Comparison of ENCODE assay signal across 31 cellular contexts in the genomic region with DNA sequence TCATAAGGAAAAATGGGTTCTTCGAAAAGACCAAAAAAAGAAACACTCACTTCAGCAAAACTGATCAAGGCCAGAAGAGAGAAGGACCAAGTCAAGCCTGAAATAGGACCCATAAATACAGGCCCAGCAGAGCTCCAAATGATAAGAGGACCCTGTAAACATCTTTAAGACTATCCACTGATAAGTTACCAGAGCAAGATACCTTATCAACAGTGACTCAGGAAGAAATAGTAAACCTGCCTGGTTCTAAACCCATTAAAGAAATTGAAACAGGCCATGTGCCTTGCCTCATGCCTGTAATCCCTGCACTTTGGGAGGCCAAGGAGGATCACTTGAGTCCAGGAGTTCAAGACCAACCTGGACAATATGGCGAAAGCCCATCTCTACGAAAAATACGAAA.
"Had no signal": no experiment of that assay in that cellular context is flagged by ENCODE, and none has a peak within 500 bp of the region (broad histone marks: within the 10 kb centered on the region; RNA-seq: fewer than 3 reads in every experiment).

No MANE protein-coding gene starts in this region.

- H3K27me3 Mint-ChIP-seq: central memory CD8-positive, alpha-beta T cell had no signal

- H3K9me3 ChIP-seq: esophagus squamous epithelium, pancreas, right atrium auricular region, spleen, suprapubic skin, tibial artery had no signal

- ATAC-seq: activated naive CD4-positive, alpha-beta T cell treated with anti-CD3 and anti-CD28 coated beads, Interleukin-2, amount 50 U/mL, for 72 hours; activated T-cell treated with anti-CD3 and anti-CD28 coated beads, Interleukin-2, amount 50 U/mL, for 72 hours; naive thymus-derived CD4-positive, alpha-beta T cell; pancreas had no signal

- H3K9me3 Mint-ChIP-seq: activated naive CD4-positive, alpha-beta T cell treated with anti-CD3 and anti-CD28 coated beads, Interleukin-2, amount 50 U/mL, for 72 hours; activated T-cell treated with anti-CD3 and anti-CD28 coated beads, Interleukin-2, amount 50 U/mL, for 72 hours; central memory CD8-positive, alpha-beta T cell had no signal

- H3K27ac ChIP-seq: epithelial cell of prostate, esophagus squamous epithelium, left ventricle myocardium inferior, pancreas, right atrium auricular region, suprapubic skin, tibial artery, VCaP had no signal

- H3K27ac Mint-ChIP-seq: activated naive CD4-positive, alpha-beta T cell treated with anti-CD3 and anti-CD28 coated beads, Interleukin-2, amount 50 U/mL, for 72 hours; activated T-cell treated with anti-CD3 and anti-CD28 coated beads, Interleukin-2, amount 50 U/mL, for 72 hours had no signal

- H3K27me3 ChIP-seq: esophagus squamous epithelium, pancreas, right atrium auricular region, spleen, suprapubic skin, tibial artery had no signal

- H3K4me1 ChIP-seq: pancreas, right atrium auricular region had no signal

- FAIRE-seq: bronchial epithelial cell, endometrium, frontal cortex, islet of Langerhans, pancreas, TTC549, urothelium cell line had no signal

- H3K4me3 ChIP-seq: esophagus squamous epithelium, left ventricle myocardium inferior, lung, pancreas, right atrium auricular region, spleen, suprapubic skin, tibial artery had no signal

- H3K36me3 ChIP-seq: esophagus squamous epithelium, left ventricle myocardium inferior, pancreas, right atrium auricular region, spleen, suprapubic skin, tibial artery had no signal

- H3K36me3 Mint-ChIP-seq: activated naive CD4-positive, alpha-beta T cell treated with anti-CD3 and anti-CD28 coated beads, Interleukin-2, amount 50 U/mL, for 72 hours; naive thymus-derived CD4-positive, alpha-beta T cell had no signal

- H3K4me3 Mint-ChIP-seq: activated T-cell treated with anti-CD3 and anti-CD28 coated beads, Interleukin-2, amount 50 U/mL, for 72 hours; central memory CD8-positive, alpha-beta T cell; naive thymus-derived CD4-positive, alpha-beta T cell had no signal

- DNase-seq: activated CD4-positive, alpha-beta T cell treated with anti-CD3 and anti-CD28 coated beads for 4 hours; activated CD4-positive, alpha-beta T cell treated with anti-CD3 and anti-CD28 coated beads, Interleukin-2, amount 50 U/mL, for 4 hours; activated naive CD4-positive, alpha-beta T cell; activated T-cell treated with anti-CD3 and anti-CD28 coated beads for 4 hours; activated T-cell treated with anti-CD3 and anti-CD28 coated beads, Interleukin-2, amount 50 U/mL, for 72 hours; anterior cingulate cortex; dermis blood vessel endothelial cell; effector CD4-positive, alpha-beta T cell; esophagus squamous epithelium; left ventricle myocardium inferior; midbrain; naive thymus-derived CD4-positive, alpha-beta T cell; nucleus accumbens; pancreas; spleen; stimulated activated naive CD4-positive, alpha-beta T cell; T-helper 9 cell; tibial artery had no signal
